Comparison of ENCODE assay signal across 12 cellular contexts in genomic region chr1:154199563-154199879, GRCh38. TPM values are rescaled to one million over a fixed set of nuclear protein-coding genes. Genes with fewer than 3 reads are reported as not detected.
DNase-seq lines count a peak whose midpoint lies in the region; ATAC-seq and TF ChIP-seq lines count a peak whose summit lies in the region.
"Had no signal": no experiment of that assay in that cellular context is flagged by ENCODE, and none has a peak within 500 bp of the region (broad histone marks: within the 10 kb centered on the region; RNA-seq: fewer than 3 reads in every experiment).

No MANE protein-coding gene starts in this region.

- H3K27me3 Mint-ChIP-seq in activated T-cell treated with anti-CD3 and anti-CD28 coated beads, Interleukin-2, amount 50 U/mL, for 24 hours = no peaks in the 10 kb centered on the region
- H3K27me3 Mint-ChIP-seq in immature natural killer cell (ENCODE audit: low read depth in 3 of 3) = peaks cover 0 to 3% (median 0%) of the 10 kb centered on the region in 3 donors

- H4K20me1 ChIP-seq in PC-3 (ENCODE audit: low read length) = no peaks in the 10 kb centered on the region

- H3K9me3 Mint-ChIP-seq in activated T-cell treated with anti-CD3 and anti-CD28 coated beads, Interleukin-2, amount 50 U/mL, for 24 hours = no peaks in the 10 kb centered on the region
- no peaks in the 10 kb centered on the region for H3K9me3 Mint-ChIP-seq in immature natural killer cell
- H3K9me3 Mint-ChIP-seq: activated T-helper 1 cell treated with anti-CD3 and anti-CD28 coated beads, Interleukin-12 subunit alpha, Interleukin-12 subunit beta, Interleukin-2, Interleukin-4 antibody, amounts not matched to agents 30 ng/mL and 10 ng/mL and 1 ng/mL, durations not matched to agents 14 hours and 24 hours and 36 hours had no signal

- CTCF ChIA-PET in PC-3 (lab: Charles Lee) = interaction anchor here (0.5 to 1.6 kb wide), 8 partner anchors 14 to 282 kb away, joined by 4 to 16 read pairs (median 6); partner anchors contain the start of genes HAX1 and UBAP2L

- ATAC-seq in PC-3 = peak; percentile 87

- H3F3A ChIP-seq in PC-3 (ENCODE audit: low read length, unreplicated experiment) = no peaks in the 10 kb centered on the region

- no peak for TF ChIP-seq CTCF in PC-3 (conservative IDR thresholded peaks at IDR 0.05; ENCODE audit: low read depth, low read length)
- TF ChIP-seq CTCF in stomach (IDR thresholded peaks at IDR 0.05) = no peak

- no peak for TF ChIP-seq EP300 in stomach (IDR thresholded peaks at IDR 0.05)

- H3K27me3 ChIP-seq in PC-3 (ENCODE audit: low read length) = no peaks in the 10 kb centered on the region
- no peaks in the 10 kb centered on the region for H3K27me3 ChIP-seq in stomach
- H3K27me3 ChIP-seq: cardiac muscle cell had no signal

- H3K27ac Mint-ChIP-seq in activated T-cell treated with anti-CD3 and anti-CD28 coated beads, Interleukin-2, amount 50 U/mL, for 24 hours = no peak overlapping the region
- H3K27ac Mint-ChIP-seq in immature natural killer cell = no peak overlapping the region
- H3K27ac Mint-ChIP-seq: activated T-helper 1 cell treated with anti-CD3 and anti-CD28 coated beads, Interleukin-12 subunit alpha, Interleukin-12 subunit beta, Interleukin-2, Interleukin-4 antibody, amounts not matched to agents 30 ng/mL and 10 ng/mL and 1 ng/mL, durations not matched to agents 14 hours and 24 hours and 36 hours had no signal

- no peak overlapping the region for H3K4me3 Mint-ChIP-seq in activated T-cell treated with anti-CD3 and anti-CD28 coated beads, Interleukin-2, amount 50 U/mL, for 24 hours
- no peak overlapping the region for H3K4me3 Mint-ChIP-seq in immature natural killer cell
- H3K4me3 Mint-ChIP-seq: activated T-helper 1 cell treated with anti-CD3 and anti-CD28 coated beads, Interleukin-12 subunit alpha, Interleukin-12 subunit beta, Interleukin-2, Interleukin-4 antibody, amounts not matched to agents 30 ng/mL and 10 ng/mL and 1 ng/mL, durations not matched to agents 14 hours and 24 hours and 36 hours had no signal

- H3K9ac ChIP-seq in PC-3 (ENCODE audit: low read length) = no peak overlapping the region

- H3K27ac ChIP-seq in PC-3 (ENCODE audit: low read length) = no peak overlapping the region
- peak overlapping the region in 3 of 5 donors; percentile 20 to 38 (median 37) for H3K27ac ChIP-seq in stomach
- H3K27ac ChIP-seq: cardiac muscle cell had no signal

- no peaks in the 10 kb centered on the region for H3K9me3 ChIP-seq in PC-3 (ENCODE audit: low read length)
- H3K9me3 ChIP-seq in stomach = no peaks in the 10 kb centered on the region

- 45 to 77% (median 67%) methylated on average over 3 of the region's 3 CpGs for WGBS in stomach, 5 donors

- H3K36me3 ChIP-seq in PC-3 (ENCODE audit: low read depth, low read length) (no peaks in the 10 kb centered on the region), stomach (peaks cover 0 to 3% (median 0%) of the 10 kb centered on the region in 4 donors)
- H3K36me3 ChIP-seq: cardiac muscle cell had no signal

- H3K4me2 ChIP-seq in PC-3 (ENCODE audit: low read length) = peak overlapping the region; percentile 58

- intact Hi-C loops in PC-3 (cut with micrococcal nuclease) (loop anchor here (1.0 kb wide), 3 partner anchors 21 to 136 kb away; partner anchors contain the start of genes HAX1 and UBAP2L), stomach (cut with DNase I; ENCODE audit: low total_unique reads) (no loop called here)

- no peak for TF ChIP-seq POLR2A in stomach (IDR thresholded peaks at IDR 0.05)

- no peaks in the 10 kb centered on the region for H3K4me1 Mint-ChIP-seq in activated T-cell treated with anti-CD3 and anti-CD28 coated beads, Interleukin-2, amount 50 U/mL, for 24 hours (ENCODE audit: low read depth)
- no peaks in the 10 kb centered on the region for H3K4me1 Mint-ChIP-seq in immature natural killer cell

- H3K36me3 Mint-ChIP-seq in activated T-cell treated with anti-CD3 and anti-CD28 coated beads, Interleukin-2, amount 50 U/mL, for 24 hours (ENCODE audit: low read depth) = no peaks in the 10 kb centered on the region
- H3K36me3 Mint-ChIP-seq in immature natural killer cell = no peaks in the 10 kb centered on the region

- H3K4me3 ChIP-seq in PC-3 (ENCODE audit: low read length) (peak overlapping the region; percentile 29; the same call in 1 of the 2 replicates), stomach (no peak overlapping the region)
- H3K4me3 ChIP-seq: cardiac muscle cell had no signal

- H3K4me1 ChIP-seq in PC-3 (ENCODE audit: insufficient read depth, low read length) (peaks cover 10% of the 10 kb centered on the region; the same call in 1 of the 2 replicates), stomach (peaks cover 0 to 15% (median 7%) of the 10 kb centered on the region in 4 donors)

- H3K79me2 ChIP-seq in PC-3 (ENCODE audit: low read length) = no peaks in the 10 kb centered on the region

- POLR2A ChIA-PET in PC-3 (lab: Charles Lee; ENCODE audit: unreplicated experiment) = interaction anchor here (0.7 kb wide), 1 partner anchor 21 kb away, joined by 3 read pairs; the partner anchor contains the start of gene UBAP2L

- H3K9me2 ChIP-seq in PC-3 (replicated peaks; ENCODE audit: low read length) = no peaks in the 10 kb centered on the region

- peak; percentile 20 for DNase-seq in activated T-cell treated with anti-CD3 and anti-CD28 coated beads, Interleukin-2, amount 50 U/mL, for 24 hours
- DNase-seq in activated T-cell treated with anti-CD3 and anti-CD28 coated beads, Interleukin-2, amount 50 U/mL, for 48 hours = no peak
- DNase-seq in PC-3 (no peak), fibroblast of peridontal ligament (ENCODE audit: extremely low read depth) (peak; percentile 38), stomach (no peak), immature natural killer cell (no peak), NCI-H510A (lab: John Stamatoyannopoulos, UW) (no peak), OCI-M2 (lab: John Stamatoyannopoulos, UW; ENCODE audit: unreplicated experiment) (no peak)
- DNase-seq: NCI-H1436 treated with DMSO at 0.1 percent for 48 hours had no signal

- no TSS peak for BruUV-seq in PC-3 (replicated peaks; lab: Mats Ljungman, UMichigan)

- H2AFZ ChIP-seq in PC-3 (ENCODE audit: low read length) = peak overlapping the region; percentile 61

RNA-seq across cellular contexts. Expression of gene CFAP141, which starts 6.6 kb away (rescaled TPM):
- total RNA-seq in PC-3 (2014; rRNA removed) (not detected in 2 replicates), stomach (not detected)
- polyA plus RNA-seq in stomach (not detected), immature natural killer cell (not detected)
- total RNA-seq: activated T-helper 1 cell treated with anti-CD3 and anti-CD28 coated beads, Interleukin-12 subunit alpha, Interleukin-12 subunit beta, Interleukin-2, Interleukin-4 antibody, amounts not matched to agents 30 ng/mL and 10 ng/mL and 1 ng/mL, durations not matched to agents 14 hours and 24 hours and 36 hours; cardiac muscle cell; lower leg skin had no signal
- polyA plus RNA-seq: cardiac muscle cell had no signal

RNA-seq across cellular contexts. Expression of gene TPM3, which starts 7.6 kb away (rescaled TPM):
- 428 and 524 TPM in 2 replicates for total RNA-seq in PC-3 (2014; rRNA removed)
- 100 to 1,000 TPM in 4 of 5 donors, 10 to 100 TPM in 1; 32.7 to 293 (median 214) TPM for total RNA-seq in stomach
- polyA plus RNA-seq in stomach = 100 to 1,000 TPM; 101 to 364 (median 159) TPM
- 1,000 to 10,000 TPM; 1,142 to 1,239 (median 1,223) TPM for polyA plus RNA-seq in immature natural killer cell

RNA-seq across cellular contexts. Expression of gene UBAP2L, which starts 21.2 kb away (rescaled TPM):
- total RNA-seq in PC-3 (2014; rRNA removed) (128 and 193 TPM in 2 replicates), stomach (100 to 1,000 TPM in 2 of 5 donors, 10 to 100 TPM in 3; 25.2 to 109 (median 90.6) TPM)
- polyA plus RNA-seq in stomach (10 to 100 TPM; 41.1 to 44.8 (median 43.4) TPM), immature natural killer cell (10 to 100 TPM; 23.1 to 72.4 (median 52.4) TPM)

RNA-seq across cellular contexts. Expression of gene NUP210L, which starts 44.6 kb away (rescaled TPM):
- total RNA-seq in PC-3 (2014; rRNA removed) = 0.04 TPM in 1 of 2 replicates, not detected in the other
- under 1 TPM in 1 of 5 donors, not detected in 4; 0.18 TPM for total RNA-seq in stomach
- polyA plus RNA-seq in stomach = not detected
- under 1 TPM in 1 of 3 donors, not detected in 2; 0.13 TPM for polyA plus RNA-seq in immature natural killer cell
- total RNA-seq: activated T-helper 1 cell treated with anti-CD3 and anti-CD28 coated beads, Interleukin-12 subunit alpha, Interleukin-12 subunit beta, Interleukin-2, Interleukin-4 antibody, amounts not matched to agents 30 ng/mL and 10 ng/mL and 1 ng/mL, durations not matched to agents 14 hours and 24 hours and 36 hours; cardiac muscle cell had no signal
- polyA plus RNA-seq: cardiac muscle cell had no signal

Comparison
In these comparisons a context has a peak if more than half of its experiments do, and no peak if none do; other contexts are left out.
1. DNase-seq: peak in activated T-cell treated with anti-CD3 and anti-CD28 coated beads, Interleukin-2, amount 50 U/mL, for 24 hours (single experiment) and fibroblast of peridontal ligament (single experiment); none in activated T-cell treated with anti-CD3 and anti-CD28 coated beads, Interleukin-2, amount 50 U/mL, for 48 hours (0 of 2), PC-3 (single experiment), stomach (single experiment), immature natural killer cell (0 of 3), NCI-H510A (single experiment) and OCI-M2 (single experiment).